8 cellular contexts compared by ENCODE assay signal in the genomic region with DNA sequence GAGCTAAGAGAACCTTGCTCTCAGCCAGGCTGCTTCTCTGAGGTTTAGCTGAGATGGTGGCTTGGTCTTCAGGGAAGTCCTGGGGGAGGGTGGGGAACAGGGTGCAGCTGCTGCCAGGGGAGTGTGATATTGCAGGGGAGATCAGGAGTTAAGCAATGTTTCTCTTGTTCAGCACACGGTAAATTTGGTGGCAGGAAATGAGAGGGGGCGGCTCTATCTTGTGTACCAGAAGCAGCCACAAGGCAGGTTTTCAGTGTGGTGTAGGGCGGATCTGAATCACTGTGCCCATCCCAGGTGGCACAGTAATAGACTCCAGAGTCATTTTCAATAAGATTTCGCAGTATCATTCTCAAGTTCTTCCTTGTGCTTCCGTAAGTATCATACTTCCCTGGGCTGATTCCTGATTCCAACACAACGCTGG.
DNase-seq lines count a peak whose midpoint lies in the region; ATAC-seq and TF ChIP-seq lines count a peak whose summit lies in the region.
"Not testable (repeated sequence)": the region's sequence is repeated elsewhere in the genome, so short reads cannot be mapped to it uniquely, and the experiment has no call there.

No MANE protein-coding gene starts in this region.

- not testable (repeated sequence) for H3K9me3 Mint-ChIP-seq in CD8-positive, alpha-beta memory T cell; activated B cell treated with CpG ODN at 0.5 μM for 24 hours; central memory CD8-positive, alpha-beta T cell

- H3K4me3 Mint-ChIP-seq in CD8-positive, alpha-beta memory T cell = peak overlapping the region in 6 of 7 donors; percentile 86 to 99 (median 92)
- not testable (repeated sequence) for H3K4me3 Mint-ChIP-seq in activated B cell treated with CpG ODN at 0.5 μM for 24 hours
- peak overlapping the region; percentile 83 for H3K4me3 Mint-ChIP-seq in central memory CD8-positive, alpha-beta T cell

- not testable (repeated sequence) for H3K36me3 ChIP-seq in CD8-positive, alpha-beta memory T cell (ENCODE audit: insufficient read depth, low read length); KOPT-K1 (ENCODE audit: insufficient read depth, low read length)

- intact Hi-C loops in activated B cell treated with CpG ODN at 0.5 μM for 24 hours (cut with micrococcal nuclease) = not testable (repeated sequence)

- H3K27me3 Mint-ChIP-seq in CD8-positive, alpha-beta memory T cell; activated B cell treated with CpG ODN at 0.5 μM for 24 hours; central memory CD8-positive, alpha-beta T cell: not testable (repeated sequence)

- peak in 1 of 5 donors; percentile 43 for DNase-seq in CD8-positive, alpha-beta memory T cell
- DNase-seq in activated B cell treated with CpG ODN at 0.5 μM for 24 hours; central memory CD8-positive, alpha-beta T cell (ENCODE audit: low spot score in 2 of 2): not testable (repeated sequence)
- DNase-seq in activated T-cell treated with anti-CD3 and anti-CD28 coated beads, Interleukin-2, amount 50 U/mL, for 48 hours = peak; percentile 47 to 57
- DNase-seq in stimulated activated naive CD4-positive, alpha-beta T cell treated with Interleukin-2 at 50 U/mL for 16 hours (lab: John Stamatoyannopoulos, UW) = peak; percentile 30

- peak overlapping the region; percentile 34 for H3K4me3 ChIP-seq in CD8-positive, alpha-beta memory T cell (ENCODE audit: low read length)

- peaks cover 5 to 32% (median 27%) of the 10 kb centered on the region in 3 donors for H3K4me1 Mint-ChIP-seq in CD8-positive, alpha-beta memory T cell
- peaks cover 47% of the 10 kb centered on the region for H3K4me1 Mint-ChIP-seq in activated B cell treated with CpG ODN at 0.5 μM for 24 hours
- H3K4me1 Mint-ChIP-seq in central memory CD8-positive, alpha-beta T cell = peaks cover 17% of the 10 kb centered on the region

- H3K27ac Mint-ChIP-seq in CD8-positive, alpha-beta memory T cell = peak overlapping the region in 7 of 8 donors; percentile 80 to 96 (median 91)
- H3K27ac Mint-ChIP-seq in activated B cell treated with CpG ODN at 0.5 μM for 24 hours = peak overlapping the region; percentile 8
- H3K27ac Mint-ChIP-seq in central memory CD8-positive, alpha-beta T cell (ENCODE audit: low read depth) = not testable (repeated sequence)

- not testable (repeated sequence) for H3K4me1 ChIP-seq in CD8-positive, alpha-beta memory T cell (ENCODE audit: insufficient read depth, low read length)

- peaks cover 0 to 26% (median 2%) of the 10 kb centered on the region in 3 donors for H3K36me3 Mint-ChIP-seq in CD8-positive, alpha-beta memory T cell
- H3K36me3 Mint-ChIP-seq in activated B cell treated with CpG ODN at 0.5 μM for 24 hours (ENCODE audit: low read depth); central memory CD8-positive, alpha-beta T cell (ENCODE audit: insufficient read depth): not testable (repeated sequence)

- POLR2A ChIA-PET in CD8-positive, alpha-beta memory T cell (lab: Charles Lee); activated B cell treated with CpG ODN at 0.5 μM for 24 hours (lab: Charles Lee): not testable (repeated sequence)

- not testable (repeated sequence) for H3K27ac ChIP-seq in CD8-positive, alpha-beta memory T cell (ENCODE audit: low read depth, low read length)
- peak overlapping the region; percentile 89 for H3K27ac ChIP-seq in KOPT-K1 (ENCODE audit: low read depth, low read length, poor library complexity, severe bottlenecking)

- not testable (repeated sequence) for H3K9me3 ChIP-seq in CD8-positive, alpha-beta memory T cell (ENCODE audit: low read length); KOPT-K1 (ENCODE audit: insufficient read depth, low read length, poor library complexity, severe bottlenecking)

- ATAC-seq in GM19351 (IDR thresholded peaks at IDR 0.05; ENCODE audit: unreplicated experiment) (peak; percentile 47), HG02884 (IDR thresholded peaks at IDR 0.05; ENCODE audit: unreplicated experiment) (peak; percentile 37)
- not testable (repeated sequence) for ATAC-seq in activated B cell treated with CpG ODN at 0.5 μM for 24 hours (ENCODE audit: low read depth)
- ATAC-seq in central memory CD8-positive, alpha-beta T cell (replicated peaks; ENCODE audit: extremely low read depth, poor library complexity, severe bottlenecking) = peak; percentile 50

- not testable (repeated sequence) for H3K27me3 ChIP-seq in CD8-positive, alpha-beta memory T cell (ENCODE audit: insufficient read depth, low read length, poor library complexity, severe bottlenecking)

- CTCF ChIA-PET in CD8-positive, alpha-beta memory T cell (lab: Charles Lee) = not testable (repeated sequence)
- CTCF ChIA-PET in activated B cell treated with CpG ODN at 0.5 μM for 24 hours (lab: Charles Lee) = interaction anchor here (1.2 to 2.6 kb wide), 3 partner anchors 15 to 138 kb away, joined by 3 to 15 read pairs (median 6); no protein-coding TSS in a partner anchor

- TF ChIP-seq CTCF in activated B cell treated with CpG ODN at 0.5 μM for 24 hours (IDR thresholded peaks at IDR 0.05) = not testable (repeated sequence)
